9 cellular contexts compared by ENCODE assay signal in the genomic region with DNA sequence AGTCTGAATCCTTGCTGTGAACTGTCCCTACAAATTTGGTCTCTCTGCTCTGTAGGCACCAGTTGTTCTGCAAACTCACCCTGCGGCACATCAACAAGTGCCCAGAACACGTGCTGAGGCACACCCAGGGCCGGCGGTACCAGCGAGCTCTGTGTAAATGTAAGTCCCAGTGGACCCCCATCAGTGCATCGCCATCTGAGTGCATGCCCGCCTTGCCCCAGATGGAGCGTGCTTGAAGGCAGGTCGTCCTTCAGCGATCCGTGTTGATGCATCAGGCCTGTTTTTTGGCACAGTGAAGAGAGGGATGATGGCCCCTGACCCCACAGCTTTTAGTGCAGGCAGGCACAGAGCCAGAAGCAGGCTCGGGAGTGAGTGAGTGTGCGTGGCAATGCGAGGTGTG. TPM values are rescaled to one million over a fixed set of nuclear protein-coding genes. Genes with fewer than 3 reads are reported as not detected.
DNase-seq lines count a peak whose midpoint lies in the region; FAIRE-seq and TF ChIP-seq lines count a peak whose summit lies in the region.
"Had no signal": no experiment of that assay in that cellular context is flagged by ENCODE, and none has a peak within 500 bp of the region (broad histone marks: within the 10 kb centered on the region; RNA-seq: fewer than 3 reads in every experiment).

No MANE protein-coding gene starts in this region.

- H3K36me3 ChIP-seq in OCI-LY1 (ENCODE audit: insufficient read depth, low read length) (peaks cover 61% of the 10 kb centered on the region), H1 (ENCODE audit: control insufficient read depth in 2 of 4, insufficient read depth in 4 of 4, low read length in 3 of 4) (peaks cover 4 to 31% (median 19%) of the 10 kb centered on the region in 4 experiments; a peak in 7 of 8 replicates), trophoblast cell (ENCODE audit: control insufficient read depth in 1 of 2, insufficient read depth in 2 of 2, low read length in 2 of 2) (peaks cover 50 to 62% of the 10 kb centered on the region in 2 experiments)

- peak overlapping the region; percentile 90 for H3K4me3 ChIP-seq in OCI-LY1 (ENCODE audit: low read depth, low read length, poor library complexity, severe bottlenecking)
- peak overlapping the region in 2 of 4 experiments; percentile 72 to 97; a peak in 4 of 8 replicates for H3K4me3 ChIP-seq in H1 (ENCODE audit: extremely low read depth in 1 of 4, insufficient read depth in 2 of 4, low read depth in 3 of 4, low read length in 4 of 4)
- peak overlapping the region; percentile 40 for H3K4me3 ChIP-seq in trophoblast cell (ENCODE audit: low read depth, low read length)

- H3K79me2 ChIP-seq in OCI-LY1 (ENCODE audit: insufficient read depth, low read length): no peaks in the 10 kb centered on the region; the same call in 1 of the 2 replicates
- H3K79me2 ChIP-seq in H1 (ENCODE audit: control insufficient read depth in 1 of 2, insufficient read depth in 2 of 2, low read length in 2 of 2): peaks cover 0 to 20% of the 10 kb centered on the region in 2 experiments; a peak in 2 of 4 replicates
- H3K79me2 ChIP-seq in trophoblast cell (ENCODE audit: control insufficient read depth, insufficient read depth, low read length, poor library complexity): peaks cover 2% of the 10 kb centered on the region

- intact Hi-C loops in activated CD4-positive, alpha-beta T cell treated with anti-CD3 and anti-CD28 coated beads, Interleukin-2, amount 10 ng/mL, durations not matched to agents 24 days and 14 days (cut with micrococcal nuclease): loop anchor here (5.0 to 10.0 kb wide), 2 partner anchors 60 to 333 kb away; partner anchors contain the start of gene REXO4

- no peaks in the 10 kb centered on the region for H3K9me2 ChIP-seq in OCI-LY1 (ENCODE audit: low read depth, low read length)

- H3K27me3 Mint-ChIP-seq in activated CD4-positive, alpha-beta T cell treated with anti-CD3 and anti-CD28 coated beads, Interleukin-2, amount 10 ng/mL, durations not matched to agents 24 days and 14 days: no peaks in the 10 kb centered on the region

- H3K18ac ChIP-seq in H1 (ENCODE audit: extremely low read depth, low read length) (no peak overlapping the region), trophoblast cell (ENCODE audit: low read length) (no peak overlapping the region)

- no peak overlapping the region for H2BK20ac ChIP-seq in H1 (ENCODE audit: low read length)

- TF ChIP-seq RAD21 in H1 (IDR thresholded peaks at IDR 0.05 in 1 of 2, conservative IDR thresholded peaks at IDR 0.05 in 1 of 2; ENCODE audit: low read depth in 2 of 2, low read length in 2 of 2): no peak

- no peak overlapping the region for H3K56ac ChIP-seq in H1 (replicated peaks; ENCODE audit: insufficient read length, low read depth, low read length)

- peak overlapping the region; percentile 88 for H3K4me3 Mint-ChIP-seq in activated CD4-positive, alpha-beta T cell treated with anti-CD3 and anti-CD28 coated beads, Interleukin-2, amount 10 ng/mL, durations not matched to agents 24 days and 14 days

- H3K27me3 ChIP-seq in OCI-LY1 (ENCODE audit: insufficient read depth, low read length) (no peaks in the 10 kb centered on the region), H1 (replicated peaks in 1 of 4; ENCODE audit: control insufficient read depth in 3 of 4, extremely low read depth in 1 of 4, insufficient read depth in 3 of 4, low read length in 3 of 4) (no peaks in the 10 kb centered on the region), trophoblast cell (ENCODE audit: insufficient read depth, low read length) (no peaks in the 10 kb centered on the region)

- H4K5ac ChIP-seq in H1 (ENCODE audit: insufficient read length, low read depth, low read length): no peak overlapping the region

- H3K4ac ChIP-seq in H1 (replicated peaks; ENCODE audit: insufficient read length, low read depth, low read length): no peak overlapping the region
- no peak overlapping the region for H3K4ac ChIP-seq in trophoblast cell (ENCODE audit: low read depth, low read length)

- no peaks in the 10 kb centered on the region for H3K9me3 ChIP-seq in OCI-LY1 (ENCODE audit: low read length)
- H3K9me3 ChIP-seq in H1 (ENCODE audit: insufficient read depth in 2 of 2, low read depth in 1 of 2, low read length in 1 of 2): no peaks in the 10 kb centered on the region
- H3K9me3 ChIP-seq in trophoblast cell (ENCODE audit: insufficient read depth, low read depth, low read length): no peaks in the 10 kb centered on the region

- 90% methylated on average over 14 of the region's 14 CpGs; no CpG with 5 or more reads in 1 of the 2 experiments for WGBS in H1 (ENCODE audit: extremely low coverage in 1 of 2, insufficient coverage in 1 of 2, insufficient read length in 1 of 2, insufficient replicate concordance in 2 of 2, low coverage in 1 of 2, low lambda C conversion rate in 2 of 2, missing lambda C conversion rate in 1 of 2), 2 experiments
- no CpG with 5 or more reads among the region's 14 CpGs for WGBS in trophoblast cell (ENCODE audit: extremely low coverage, insufficient coverage, insufficient read length)

- no peak overlapping the region for H2BK15ac ChIP-seq in H1 (ENCODE audit: low read length)

- H4K91ac ChIP-seq in H1 (replicated peaks; ENCODE audit: insufficient read length, low read length) (no peak overlapping the region), trophoblast cell (ENCODE audit: low read depth, low read length) (no peak overlapping the region)

- H3K4me1 ChIP-seq in OCI-LY1 (ENCODE audit: insufficient read depth, low read length, severe bottlenecking): peaks cover 29% of the 10 kb centered on the region
- peaks cover 0 to 8% (median 3%) of the 10 kb centered on the region in 4 experiments; a peak in 5 of 7 replicates for H3K4me1 ChIP-seq in H1 (replicated peaks in 1 of 4; ENCODE audit: control insufficient read depth in 3 of 4, insufficient read depth in 4 of 4, low read length in 3 of 4)
- H3K4me1 ChIP-seq in trophoblast cell (ENCODE audit: control insufficient read depth in 1 of 2, insufficient read depth in 2 of 2, low read length in 2 of 2): peaks cover 4 to 21% of the 10 kb centered on the region in 2 experiments

- H3K9ac ChIP-seq in OCI-LY1 (ENCODE audit: low read length) (peak overlapping the region; percentile 80; the same call in 1 of the 2 replicates), H1 (replicated peaks in 1 of 4; ENCODE audit: extremely low read depth in 1 of 4, low read depth in 3 of 4, low read length in 3 of 4) (no peak overlapping the region), trophoblast cell (ENCODE audit: low read length) (no peak overlapping the region)

- no peak overlapping the region for H2BK5ac ChIP-seq in H1 (ENCODE audit: low read depth, low read length)
- no peak overlapping the region for H2BK5ac ChIP-seq in trophoblast cell (ENCODE audit: low read depth, low read length, poor library complexity)

- no peak for TF ChIP-seq EP300 in H1 (IDR thresholded peaks at IDR 0.05; ENCODE audit: borderline replicate concordance in 1 of 2, low read depth in 2 of 2, low read length in 2 of 2)

- CTCF ChIA-PET in H1 (lab: Charles Lee; ENCODE audit: partially characterized antibody): interaction anchor here (0.7 to 8.2 kb wide), 12 partner anchors 11 to 170 kb away, joined by 3 to 90 read pairs (median 6); partner anchors contain the start of genes MED22 and RPL7A

- peaks cover 9% of the 10 kb centered on the region for H3F3A ChIP-seq in OCI-LY1 (ENCODE audit: insufficient read depth, low read length)

- H3K23ac ChIP-seq in H1 (ENCODE audit: insufficient read length) (no peak overlapping the region), trophoblast cell (ENCODE audit: low read length) (no peak overlapping the region)

- H3K14ac ChIP-seq in H1 (ENCODE audit: insufficient read length) (no peak overlapping the region), trophoblast cell (ENCODE audit: low read length) (no peak overlapping the region)

- H4K12ac ChIP-seq in trophoblast cell (ENCODE audit: low read depth, low read length): no peak overlapping the region

- H2AK5ac ChIP-seq in H1 (ENCODE audit: low read depth, low read length): no peak overlapping the region
- no peak overlapping the region for H2AK5ac ChIP-seq in trophoblast cell (ENCODE audit: low read length)

- H3K9me3 Mint-ChIP-seq in activated CD4-positive, alpha-beta T cell treated with anti-CD3 and anti-CD28 coated beads, Interleukin-2, amount 10 ng/mL, durations not matched to agents 24 days and 14 days: no peaks in the 10 kb centered on the region

- in situ Hi-C loops in ACHN (cut with HindIII; ENCODE audit: low pct_ligation_motif_present, low pct_unique_long_range_greater_than_20kb, low sequenced_read_pairs): no loop called here

- H2BK120ac ChIP-seq in H1 (replicated peaks; ENCODE audit: low read depth, low read length): no peak overlapping the region
- no peak overlapping the region for H2BK120ac ChIP-seq in trophoblast cell (ENCODE audit: insufficient read depth, low read length, poor library complexity)

- H3K27ac Mint-ChIP-seq in activated CD4-positive, alpha-beta T cell treated with anti-CD3 and anti-CD28 coated beads, Interleukin-2, amount 10 ng/mL, durations not matched to agents 24 days and 14 days: no peak overlapping the region

- H3K27ac ChIP-seq in OCI-LY1 (ENCODE audit: low read depth, low read length, poor library complexity, severe bottlenecking) (no peak overlapping the region), H1 (ENCODE audit: low read depth, low read length) (no peak overlapping the region), trophoblast cell (ENCODE audit: low read depth, low read length) (no peak overlapping the region)

- TF ChIP-seq CTCF in OCI-LY1 (IDR thresholded peaks at IDR 0.05; ENCODE audit: low read length) (no peak), H1 (IDR thresholded peaks at IDR 0.05; ENCODE audit: control extremely low read depth in 1 of 3, insufficient read depth in 1 of 3, low read depth in 1 of 3, low read length in 3 of 3) (no peak)

- H3K4me1 Mint-ChIP-seq in activated CD4-positive, alpha-beta T cell treated with anti-CD3 and anti-CD28 coated beads, Interleukin-2, amount 10 ng/mL, durations not matched to agents 24 days and 14 days: peaks cover 46% of the 10 kb centered on the region

- FAIRE-seq in H1 (lab: Jason Lieb, UNC): no peak

- H3K79me1 ChIP-seq in H1 (ENCODE audit: low read depth, low read length) (peaks cover 2% of the 10 kb centered on the region; the same call in 1 of the 2 replicates), trophoblast cell (ENCODE audit: low read length) (peaks cover 3% of the 10 kb centered on the region)

- H4K8ac ChIP-seq in H1 (ENCODE audit: extremely low read depth, insufficient read depth, low read length) (no peak overlapping the region), trophoblast cell (ENCODE audit: low read depth, low read length) (no peak overlapping the region)

- POLR2A ChIA-PET in H1 (lab: Charles Lee; ENCODE audit: partially characterized antibody): interaction anchor here (1.1 to 16.1 kb wide), 6 partner anchors 13 to 112 kb away, joined by 3 to 461 read pairs (median 4); partner anchors contain the start of genes MED22, RPL7A, STKLD1 and SURF4

- H2BK12ac ChIP-seq in H1 (ENCODE audit: low read depth, low read length): no peak overlapping the region
- H2BK12ac ChIP-seq in trophoblast cell (ENCODE audit: low read length): no peak overlapping the region

- peaks cover 45% of the 10 kb centered on the region for H3K36me3 Mint-ChIP-seq in activated CD4-positive, alpha-beta T cell treated with anti-CD3 and anti-CD28 coated beads, Interleukin-2, amount 10 ng/mL, durations not matched to agents 24 days and 14 days (ENCODE audit: low read depth)

- no peak for TF ChIP-seq POLR2A in H1 (IDR thresholded peaks at IDR 0.05; ENCODE audit: control extremely low read depth in 1 of 2, low read depth in 2 of 2, low read length in 2 of 2)

- H4K20me1 ChIP-seq in OCI-LY1 (ENCODE audit: insufficient read depth, low read length) (no peaks in the 10 kb centered on the region), H1 (replicated peaks in 1 of 2; ENCODE audit: control insufficient read depth in 1 of 2, insufficient read depth in 2 of 2, low read length in 2 of 2) (peaks cover 14 to 15% of the 10 kb centered on the region in 2 experiments)

- H3K4me2 ChIP-seq in OCI-LY1 (ENCODE audit: low read length) (peak overlapping the region; percentile 95), H1 (ENCODE audit: insufficient read depth in 1 of 2, low read depth in 2 of 2, low read length in 2 of 2) (peak overlapping the region; percentile 69 to 76; a peak in 3 of 4 replicates), trophoblast cell (ENCODE audit: low read length) (peak overlapping the region; percentile 84)

- H3K23me2 ChIP-seq in H1 (ENCODE audit: low read depth, low read length): peaks cover 2% of the 10 kb centered on the region; the same call in 1 of the 2 replicates

- no peak for DNase-seq in activated CD4-positive, alpha-beta T cell treated with anti-CD3 and anti-CD28 coated beads, Interleukin-2, amount 10 ng/mL, durations not matched to agents 24 days and 14 days
- no peak for DNase-seq in activated CD4-positive, alpha-beta T cell treated with anti-CD3 and anti-CD28 coated beads, Interleukin-2, amount 50 U/mL, for 1 hour
- DNase-seq in H1 (ENCODE audit: low read depth in 1 of 2, low spot score in 2 of 2) (no peak), trophoblast cell (no peak), ACHN (no peak)
- DNase-seq in stimulated activated CD4-positive, alpha-beta T cell treated with anti-CD3 and anti-CD28 coated beads, Interleukin-2, amount 100 ng/mL, for 24 hours: no peak
- DNase-seq in stimulated activated CD4-positive, alpha-beta T cell treated with anti-CD3 and anti-CD28 coated beads, Interleukin-15, amount 100 ng/mL, for 24 hours: no peak
- DNase-seq: NCI-H2227 treated with DMSO at 0.1 percent for 48 hours had no signal

- no peak overlapping the region for H2AFZ ChIP-seq in OCI-LY1 (ENCODE audit: low read length)
- H2AFZ ChIP-seq in H1 (ENCODE audit: low read length): no peak overlapping the region
- no peak overlapping the region for H2AFZ ChIP-seq in trophoblast cell (ENCODE audit: insufficient read depth, low read length, poor library complexity)

RNA-seq across cellular contexts. Expression of gene SURF2, which starts 1.3 kb away (rescaled TPM):
- 28.5 and 29.3 TPM in 2 replicates for total RNA-seq in activated CD4-positive, alpha-beta T cell treated with anti-CD3 and anti-CD28 coated beads, Interleukin-2, amount 10 ng/mL, durations not matched to agents 24 days and 14 days
- 36.6 and 42.1 TPM in 2 replicates for total RNA-seq in H1 (2021; fragmentation: NEBNext Ultra II Directional; extraction: Animal tissue kit (Norgen Biotek cat#: 25700))
- polyA plus RNA-seq in H1 (2011; rRNA removed): 37.7 and 54.4 TPM in 2 replicates
- 55.5 TPM for polyA plus RNA-seq in H1 (2011; cell fraction: cytosol; rRNA removed)
- polyA plus RNA-seq in H1 (2011; cell fraction: nucleus; rRNA removed): 45.1 TPM
- polyA plus RNA-seq in H1 (2012, experiment 1 of 2): 47.7 to 62.2 TPM (median 55.5 TPM) in 4 replicates
- 29.1 TPM for polyA plus RNA-seq in H1 (2012, experiment 2 of 2)
- 39.1 TPM for polyA plus RNA-seq in H1 (2013, experiment 1 of 2)
- polyA plus RNA-seq in H1 (2013, experiment 2 of 2): 40.7 TPM
- polyA minus RNA-seq in H1 (2011; rRNA and poly(A)+ RNA removed): 6.6 and 9.0 TPM in 2 replicates
- polyA minus RNA-seq in H1 (2011; cell fraction: cytosol; rRNA and poly(A)+ RNA removed): 24.4 TPM
- 13.3 TPM for polyA minus RNA-seq in H1 (2011; cell fraction: nucleus; rRNA and poly(A)+ RNA removed)
- 26.2 and 28.9 TPM in 2 replicates for polyA plus RNA-seq in trophoblast cell (2013)

RNA-seq across cellular contexts. Expression of gene SURF1, which starts 1.4 kb away (rescaled TPM):
- 29.8 and 33.2 TPM in 2 replicates for total RNA-seq in activated CD4-positive, alpha-beta T cell treated with anti-CD3 and anti-CD28 coated beads, Interleukin-2, amount 10 ng/mL, durations not matched to agents 24 days and 14 days
- total RNA-seq in H1 (2021; fragmentation: NEBNext Ultra II Directional; extraction: Animal tissue kit (Norgen Biotek cat#: 25700)): 39.6 and 43.1 TPM in 2 replicates
- 35.4 and 44.7 TPM in 2 replicates for polyA plus RNA-seq in H1 (2011; rRNA removed)
- 40.4 TPM for polyA plus RNA-seq in H1 (2011; cell fraction: cytosol; rRNA removed)
- polyA plus RNA-seq in H1 (2011; cell fraction: nucleus; rRNA removed): 51.7 TPM
- 42.8 to 56.2 TPM (median 50.1 TPM) in 4 replicates for polyA plus RNA-seq in H1 (2012, experiment 1 of 2)
- polyA plus RNA-seq in H1 (2012, experiment 2 of 2): 52.4 TPM
- 54.3 TPM for polyA plus RNA-seq in H1 (2013, experiment 1 of 2)
- polyA plus RNA-seq in H1 (2013, experiment 2 of 2): 47.2 TPM
- 20.3 and 32.2 TPM in 2 replicates for polyA minus RNA-seq in H1 (2011; rRNA and poly(A)+ RNA removed)
- 8.1 TPM for polyA minus RNA-seq in H1 (2011; cell fraction: cytosol; rRNA and poly(A)+ RNA removed)
- 16.7 TPM for polyA minus RNA-seq in H1 (2011; cell fraction: nucleus; rRNA and poly(A)+ RNA removed)
- 21.3 and 22.9 TPM in 2 replicates for polyA plus RNA-seq in trophoblast cell (2013)

RNA-seq across cellular contexts. Expression of gene RPL7A, which starts 9.6 kb away (rescaled TPM):
- 2,650 and 2,658 TPM in 2 replicates for total RNA-seq in activated CD4-positive, alpha-beta T cell treated with anti-CD3 and anti-CD28 coated beads, Interleukin-2, amount 10 ng/mL, durations not matched to agents 24 days and 14 days
- total RNA-seq in H1 (2021; fragmentation: NEBNext Ultra II Directional; extraction: Animal tissue kit (Norgen Biotek cat#: 25700)): 2,578 and 2,633 TPM in 2 replicates
- polyA plus RNA-seq in H1 (2011; rRNA removed): 2,379 and 2,783 TPM in 2 replicates
- 4,295 TPM for polyA plus RNA-seq in H1 (2011; cell fraction: cytosol; rRNA removed)
- polyA plus RNA-seq in H1 (2011; cell fraction: nucleus; rRNA removed): 2,670 TPM
- 3,066 to 3,745 TPM (median 3,674 TPM) in 4 replicates for polyA plus RNA-seq in H1 (2012, experiment 1 of 2)
- 3,198 TPM for polyA plus RNA-seq in H1 (2012, experiment 2 of 2)
- polyA plus RNA-seq in H1 (2013, experiment 1 of 2): 2,222 TPM
- 2,123 TPM for polyA plus RNA-seq in H1 (2013, experiment 2 of 2)
- polyA minus RNA-seq in H1 (2011; rRNA and poly(A)+ RNA removed): 2,290 and 2,619 TPM in 2 replicates
- 1,007 TPM for polyA minus RNA-seq in H1 (2011; cell fraction: cytosol; rRNA and poly(A)+ RNA removed)
- polyA minus RNA-seq in H1 (2011; cell fraction: nucleus; rRNA and poly(A)+ RNA removed): 995 TPM
- polyA plus RNA-seq in trophoblast cell (2013): 1,644 and 1,714 TPM in 2 replicates

RNA-seq across cellular contexts. Expression of gene MED22, which starts 9.7 kb away (rescaled TPM):
- total RNA-seq in activated CD4-positive, alpha-beta T cell treated with anti-CD3 and anti-CD28 coated beads, Interleukin-2, amount 10 ng/mL, durations not matched to agents 24 days and 14 days: 39.5 and 45.0 TPM in 2 replicates
- 56.4 and 61.8 TPM in 2 replicates for total RNA-seq in H1 (2021; fragmentation: NEBNext Ultra II Directional; extraction: Animal tissue kit (Norgen Biotek cat#: 25700))
- 68.4 and 105 TPM in 2 replicates for polyA plus RNA-seq in H1 (2011; rRNA removed)
- polyA plus RNA-seq in H1 (2011; cell fraction: cytosol; rRNA removed): 88.7 TPM
- 114 TPM for polyA plus RNA-seq in H1 (2011; cell fraction: nucleus; rRNA removed)
- 42.8 to 66.6 TPM (median 62.2 TPM) in 4 replicates for polyA plus RNA-seq in H1 (2012, experiment 1 of 2)
- 63.8 TPM for polyA plus RNA-seq in H1 (2012, experiment 2 of 2)
- polyA plus RNA-seq in H1 (2013, experiment 1 of 2): 47.5 TPM
- 46.8 TPM for polyA plus RNA-seq in H1 (2013, experiment 2 of 2)
- polyA minus RNA-seq in H1 (2011; rRNA and poly(A)+ RNA removed): 84.7 and 135 TPM in 2 replicates
- polyA minus RNA-seq in H1 (2011; cell fraction: cytosol; rRNA and poly(A)+ RNA removed): 38.3 TPM
- polyA minus RNA-seq in H1 (2011; cell fraction: nucleus; rRNA and poly(A)+ RNA removed): 35.7 TPM
- 23.4 and 23.5 TPM in 2 replicates for polyA plus RNA-seq in trophoblast cell (2013)

RNA-seq across cellular contexts. Expression of gene SURF4, which starts 18.2 kb away (rescaled TPM):
- 235 and 240 TPM in 2 replicates for total RNA-seq in activated CD4-positive, alpha-beta T cell treated with anti-CD3 and anti-CD28 coated beads, Interleukin-2, amount 10 ng/mL, durations not matched to agents 24 days and 14 days
- 167 and 182 TPM in 2 replicates for total RNA-seq in H1 (2021; fragmentation: NEBNext Ultra II Directional; extraction: Animal tissue kit (Norgen Biotek cat#: 25700))
- polyA plus RNA-seq in H1 (2011; rRNA removed): 176 and 201 TPM in 2 replicates
- 154 TPM for polyA plus RNA-seq in H1 (2011; cell fraction: cytosol; rRNA removed)
- polyA plus RNA-seq in H1 (2011; cell fraction: nucleus; rRNA removed): 157 TPM
- 106 to 169 TPM (median 151 TPM) in 4 replicates for polyA plus RNA-seq in H1 (2012, experiment 1 of 2)
- polyA plus RNA-seq in H1 (2012, experiment 2 of 2): 213 TPM
- 201 TPM for polyA plus RNA-seq in H1 (2013, experiment 1 of 2)
- polyA plus RNA-seq in H1 (2013, experiment 2 of 2): 241 TPM
- 172 and 179 TPM in 2 replicates for polyA minus RNA-seq in H1 (2011; rRNA and poly(A)+ RNA removed)
- polyA minus RNA-seq in H1 (2011; cell fraction: cytosol; rRNA and poly(A)+ RNA removed): 105 TPM
- polyA minus RNA-seq in H1 (2011; cell fraction: nucleus; rRNA and poly(A)+ RNA removed): 58.2 TPM
- 307 and 319 TPM in 2 replicates for polyA plus RNA-seq in trophoblast cell (2013)
